In the genomic region with DNA sequence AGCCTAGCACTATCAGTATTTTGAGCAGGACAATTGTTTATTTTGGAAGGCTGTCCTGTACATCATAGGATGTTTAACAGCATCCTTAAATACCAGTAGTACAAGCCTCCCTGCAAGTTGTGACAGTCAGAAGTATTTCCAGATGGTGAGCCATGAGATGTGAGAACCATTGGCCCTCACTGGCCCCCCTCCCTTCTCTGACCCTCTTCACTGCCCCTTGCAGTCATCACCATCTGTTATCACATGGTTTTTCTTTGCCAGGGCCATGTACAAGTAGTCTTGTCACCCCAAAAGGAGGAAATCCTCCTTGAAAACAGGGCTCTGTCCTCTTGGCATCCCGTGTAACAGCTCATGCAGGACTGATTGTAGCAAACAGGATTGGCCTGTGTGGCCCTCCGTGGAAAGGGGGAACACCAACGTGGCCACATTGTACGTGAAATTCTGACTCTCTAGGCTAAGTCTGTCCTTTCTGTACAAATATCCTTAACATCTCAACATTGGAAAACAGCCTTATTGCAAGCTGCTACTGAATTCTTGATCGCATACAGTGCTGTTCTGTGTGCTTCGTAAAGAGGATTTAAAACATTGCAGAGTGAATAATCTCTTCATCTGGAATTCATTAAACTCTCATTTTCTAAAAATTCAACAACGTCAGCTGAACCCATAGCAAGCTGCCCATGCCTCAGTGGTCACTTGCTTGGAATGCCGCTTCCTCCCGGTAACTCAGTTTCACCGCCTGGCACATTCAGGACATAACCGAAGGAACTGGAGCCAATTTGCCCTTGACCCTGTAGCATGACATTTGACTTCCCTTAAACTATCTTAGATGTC, we compare ENCODE assay signal across 21 cellular contexts.
DNase-seq lines count a peak whose midpoint lies in the region; ATAC-seq and TF ChIP-seq lines count a peak whose summit lies in the region.
"Had no signal": no experiment of that assay in that cellular context is flagged by ENCODE, and none has a peak within 500 bp of the region (broad histone marks: within the 10 kb centered on the region; RNA-seq: fewer than 3 reads in every experiment).

No MANE protein-coding gene starts in this region.

- H3K4me3 ChIP-seq in AG10803 (ENCODE audit: low read length) (peak overlapping the region; percentile 23), HFF-Myc (replicated peaks; ENCODE audit: low read depth, low read length) (peak overlapping the region; percentile 15; the same call in 1 of the 2 replicates), osteoblast (ENCODE audit: insufficient read depth, low read length) (peak overlapping the region; percentile 20)
- H3K4me3 ChIP-seq: body of pancreas, pancreas, right lobe of liver, uterus had no signal

- H3K27ac ChIP-seq in osteoblast (ENCODE audit: low read depth, low read length): peak overlapping the region; percentile 51
- H3K27ac ChIP-seq: body of pancreas, pancreas, right lobe of liver, uterus had no signal

- TF ChIP-seq CTCF in AG10803 (conservative IDR thresholded peaks at IDR 0.05; ENCODE audit: low read length) (no peak), HFF-Myc (IDR thresholded peaks at IDR 0.05; ENCODE audit: low read depth, low read length, missing control alignments) (no peak), osteoblast (IDR thresholded peaks at IDR 0.05; ENCODE audit: extremely low read depth, low read depth, low read length) (no peak)

- H3K4me1 ChIP-seq in osteoblast (ENCODE audit: insufficient read depth, low read length): peaks cover 8% of the 10 kb centered on the region
- H3K4me1 ChIP-seq: body of pancreas, pancreas, right lobe of liver, uterus had no signal

- no peak for ATAC-seq in HG03439 (IDR thresholded peaks at IDR 0.05; ENCODE audit: unreplicated experiment)
- ATAC-seq: body of pancreas, left cardiac atrium, pancreas, right lobe of liver had no signal

- peak overlapping the region; percentile 60 for H2AFZ ChIP-seq in osteoblast (ENCODE audit: low read length)

- H3K27me3 ChIP-seq in osteoblast (ENCODE audit: insufficient read depth, low read length): no peaks in the 10 kb centered on the region
- H3K27me3 ChIP-seq: body of pancreas, pancreas, right lobe of liver, uterus had no signal

- H3K79me2 ChIP-seq in osteoblast (ENCODE audit: insufficient read depth, low read length): no peaks in the 10 kb centered on the region

- no peaks in the 10 kb centered on the region for H4K20me1 ChIP-seq in osteoblast (ENCODE audit: insufficient read depth, low read length)

- H3K4me2 ChIP-seq in osteoblast (ENCODE audit: insufficient read depth, low read length): peak overlapping the region; percentile 62

- H3K36me3 ChIP-seq in osteoblast (ENCODE audit: insufficient read depth, low read length): no peaks in the 10 kb centered on the region
- H3K36me3 ChIP-seq: pancreas, right lobe of liver, uterus had no signal

- DNase-seq in AG10803 (ENCODE audit: low read depth): peak; percentile 95
- peak; percentile 50 for DNase-seq in HFF-Myc (ENCODE audit: extremely low read depth, low read depth)
- DNase-seq in fibroblast of gingiva (ENCODE audit: low read depth): peak; percentile 84
- DNase-seq in osteoblast (ENCODE audit: insufficient read length, low spot score, missing footprints): no peak
- no peak for DNase-seq in occipital lobe (lab: John Stamatoyannopoulos, UW)
- DNase-seq in activated CD4-positive, alpha-beta T cell treated with anti-CD3 and anti-CD28 coated beads for 1 hour: no peak
- no peak for DNase-seq in effector CD8-positive, alpha-beta T cell (lab: John Stamatoyannopoulos, UW)
- DNase-seq: activated CD4-positive, alpha-beta T cell treated with anti-CD3 and anti-CD28 coated beads, Interleukin-2, amount 50 U/mL, for 4 hours; activated CD8-positive, alpha-beta memory T cell treated with anti-CD3 and anti-CD28 coated beads, Interleukin-2, amount 50 U/mL, for 4 hours; body of pancreas; DMS79 treated with DMSO at 0.1 percent for 48 hours; effector memory CD4-positive, alpha-beta T cell; left cardiac atrium; naive B cell; NCI-H1417; NCI-H2107; NCI-H510A treated with DMSO at 0.1 percent for 48 hours; pancreas; right lobe of liver; uterus had no signal

- H3K9me3 ChIP-seq in osteoblast (ENCODE audit: low read depth, low read length): no peaks in the 10 kb centered on the region
- H3K9me3 ChIP-seq: body of pancreas, pancreas, right lobe of liver, uterus had no signal

Comparison
In these comparisons a context has a peak if more than half of its experiments do, and no peak if none do; other contexts are left out.
1. DNase-seq: peak in AG10803 (single experiment), HFF-Myc (single experiment) and fibroblast of gingiva (single experiment); none in osteoblast (single experiment), occipital lobe (single experiment), activated CD4-positive, alpha-beta T cell treated with anti-CD3 and anti-CD28 coated beads for 1 hour (single experiment) and effector CD8-positive, alpha-beta T cell (single experiment).
2. Peak in every context shown above with its lines, with median percentiles within 50 percentile points of each other: H3K4me3 ChIP-seq.